In the genomic region with DNA sequence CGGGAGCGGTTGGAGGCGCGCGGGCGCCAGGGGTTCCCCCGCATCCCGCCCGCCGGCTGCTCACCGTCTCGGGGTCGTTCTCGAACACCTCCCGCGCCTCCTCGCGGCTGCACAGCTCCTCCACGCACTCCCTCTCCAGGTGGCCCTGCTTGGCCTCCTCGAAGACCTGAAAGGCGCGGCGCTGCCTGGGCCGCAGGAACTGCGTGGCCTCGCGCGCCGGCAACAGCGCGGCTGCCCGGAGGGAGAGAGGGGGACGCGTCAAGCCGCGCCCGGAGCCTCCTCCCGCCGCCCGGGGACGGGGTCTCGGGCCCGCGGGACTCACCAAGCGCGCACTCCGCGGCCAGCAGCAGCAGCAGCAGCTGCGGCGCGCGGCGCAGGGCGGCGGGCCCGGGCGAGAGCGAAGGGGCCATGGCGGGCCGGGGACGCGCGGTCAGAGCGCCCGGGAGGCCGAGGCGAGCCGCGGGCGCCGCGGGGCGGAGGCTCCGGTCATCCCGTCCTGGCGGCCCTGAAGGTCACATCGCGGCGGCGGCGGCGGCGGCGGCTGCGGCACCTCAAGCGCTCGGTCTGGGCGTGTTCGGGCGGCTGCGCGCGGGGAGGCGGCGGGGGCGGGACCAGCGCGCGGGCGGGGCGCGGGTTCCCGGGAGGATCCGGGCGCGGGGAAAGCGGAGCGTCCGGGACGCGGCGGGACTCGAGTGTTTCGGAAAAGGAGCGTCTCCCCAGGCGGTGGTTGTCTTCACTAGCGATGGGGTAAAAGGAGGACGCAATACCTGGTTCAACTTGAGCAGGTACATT, we compare ENCODE assay signal across 1 cellular context.
A peak's percentile ranks its signal among the peaks of the same experiment; 100 is the strongest.
TF ChIP-seq lines count a peak whose summit lies in the region.

A gene (minus strand): TSS at position 566 of the 792 bp plus-strand sequence. CDS start 156 bp downstream, at position 410.

TF ChIP-seq in K562, 482 proteins besides CTCF, POLR2A, EP300 and RAD21 (continued from another document and continues in another):
- TF ChIP-seq, protein P1, sequence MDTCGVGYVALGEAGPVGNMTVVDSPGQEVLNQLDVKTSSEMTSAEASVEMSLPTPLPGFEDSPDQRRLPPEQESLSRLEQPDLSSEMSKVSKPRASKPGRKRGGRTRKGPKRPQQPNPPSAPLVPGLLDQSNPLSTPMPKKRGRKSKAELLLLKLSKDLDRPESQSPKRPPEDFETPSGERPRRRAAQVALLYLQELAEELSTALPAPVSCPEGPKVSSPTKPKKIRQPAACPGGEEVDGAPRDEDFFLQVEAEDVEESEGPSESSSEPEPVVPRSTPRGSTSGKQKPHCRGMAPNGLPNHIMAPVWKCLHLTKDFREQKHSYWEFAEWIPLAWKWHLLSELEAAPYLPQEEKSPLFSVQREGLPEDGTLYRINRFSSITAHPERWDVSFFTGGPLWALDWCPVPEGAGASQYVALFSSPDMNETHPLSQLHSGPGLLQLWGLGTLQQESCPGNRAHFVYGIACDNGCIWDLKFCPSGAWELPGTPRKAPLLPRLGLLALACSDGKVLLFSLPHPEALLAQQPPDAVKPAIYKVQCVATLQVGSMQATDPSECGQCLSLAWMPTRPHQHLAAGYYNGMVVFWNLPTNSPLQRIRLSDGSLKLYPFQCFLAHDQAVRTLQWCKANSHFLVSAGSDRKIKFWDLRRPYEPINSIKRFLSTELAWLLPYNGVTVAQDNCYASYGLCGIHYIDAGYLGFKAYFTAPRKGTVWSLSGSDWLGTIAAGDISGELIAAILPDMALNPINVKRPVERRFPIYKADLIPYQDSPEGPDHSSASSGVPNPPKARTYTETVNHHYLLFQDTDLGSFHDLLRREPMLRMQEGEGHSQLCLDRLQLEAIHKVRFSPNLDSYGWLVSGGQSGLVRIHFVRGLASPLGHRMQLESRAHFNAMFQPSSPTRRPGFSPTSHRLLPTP (IDR thresholded peaks at IDR 0.05; ENCODE audit: borderline replicate concordance, extremely low read depth, insufficient read length): no peak
- TF ChIP-seq, protein P2, sequence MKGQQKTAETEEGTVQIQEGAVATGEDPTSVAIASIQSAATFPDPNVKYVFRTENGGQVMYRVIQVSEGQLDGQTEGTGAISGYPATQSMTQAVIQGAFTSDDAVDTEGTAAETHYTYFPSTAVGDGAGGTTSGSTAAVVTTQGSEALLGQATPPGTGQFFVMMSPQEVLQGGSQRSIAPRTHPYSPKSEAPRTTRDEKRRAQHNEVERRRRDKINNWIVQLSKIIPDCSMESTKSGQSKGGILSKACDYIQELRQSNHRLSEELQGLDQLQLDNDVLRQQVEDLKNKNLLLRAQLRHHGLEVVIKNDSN (CRISPR knock-in tag; IDR thresholded peaks at IDR 0.05): no peak
- TF ChIP-seq BRD9 (IDR thresholded peaks at IDR 0.05; ENCODE audit: low read depth, partially characterized antibody): no peak
- TF ChIP-seq CCNT2 (IDR thresholded peaks at IDR 0.05; ENCODE audit: borderline replicate concordance, extremely low read depth, insufficient read length, low read depth, low read length): peak; percentile 55
- TF ChIP-seq MYNN (IDR thresholded peaks at IDR 0.05): no peak
- no peak for TF ChIP-seq MYNN (CRISPR knock-in tag; IDR thresholded peaks at IDR 0.05)
- no peak for TF ChIP-seq FOXP1 (CRISPR knock-in tag; IDR thresholded peaks at IDR 0.05)
- no peak for TF ChIP-seq RNF2 (IDR thresholded peaks at IDR 0.05)
- TF ChIP-seq, protein P3, sequence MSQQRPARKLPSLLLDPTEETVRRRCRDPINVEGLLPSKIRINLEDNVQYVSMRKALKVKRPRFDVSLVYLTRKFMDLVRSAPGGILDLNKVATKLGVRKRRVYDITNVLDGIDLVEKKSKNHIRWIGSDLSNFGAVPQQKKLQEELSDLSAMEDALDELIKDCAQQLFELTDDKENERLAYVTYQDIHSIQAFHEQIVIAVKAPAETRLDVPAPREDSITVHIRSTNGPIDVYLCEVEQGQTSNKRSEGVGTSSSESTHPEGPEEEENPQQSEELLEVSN (IDR thresholded peaks at IDR 0.05; ENCODE audit: borderline replicate concordance in 1 of 2, extremely low read depth in 1 of 2, insufficient read depth in 1 of 2, insufficient read length in 1 of 2, low read depth in 1 of 2, low read length in 1 of 2, poor library complexity in 1 of 2, severe bottlenecking in 1 of 2): peak in 1 of 2 experiments; percentile 68
- TF ChIP-seq ZBTB1 (CRISPR knock-in tag; IDR thresholded peaks at IDR 0.05; ENCODE audit: borderline replicate concordance, low read depth): peak; percentile 53; the same call in 1 of the 2 replicates
- no peak for TF ChIP-seq KLF1 (tag; IDR thresholded peaks at IDR 0.05)
- TF ChIP-seq, protein P4, sequence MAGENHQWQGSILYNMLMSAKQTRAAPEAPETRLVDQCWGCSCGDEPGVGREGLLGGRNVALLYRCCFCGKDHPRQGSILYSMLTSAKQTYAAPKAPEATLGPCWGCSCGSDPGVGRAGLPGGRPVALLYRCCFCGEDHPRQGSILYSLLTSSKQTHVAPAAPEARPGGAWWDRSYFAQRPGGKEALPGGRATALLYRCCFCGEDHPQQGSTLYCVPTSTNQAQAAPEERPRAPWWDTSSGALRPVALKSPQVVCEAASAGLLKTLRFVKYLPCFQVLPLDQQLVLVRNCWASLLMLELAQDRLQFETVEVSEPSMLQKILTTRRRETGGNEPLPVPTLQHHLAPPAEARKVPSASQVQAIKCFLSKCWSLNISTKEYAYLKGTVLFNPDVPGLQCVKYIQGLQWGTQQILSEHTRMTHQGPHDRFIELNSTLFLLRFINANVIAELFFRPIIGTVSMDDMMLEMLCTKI (IDR thresholded peaks at IDR 0.05; ENCODE audit: partially characterized antibody): no peak
- TF ChIP-seq NONO (IDR thresholded peaks at IDR 0.05; ENCODE audit: low read depth in 2 of 2, low read length in 1 of 2): no peak
- TF ChIP-seq NCOR1 (IDR thresholded peaks at IDR 0.05): no peak
- TF ChIP-seq, protein P5, sequence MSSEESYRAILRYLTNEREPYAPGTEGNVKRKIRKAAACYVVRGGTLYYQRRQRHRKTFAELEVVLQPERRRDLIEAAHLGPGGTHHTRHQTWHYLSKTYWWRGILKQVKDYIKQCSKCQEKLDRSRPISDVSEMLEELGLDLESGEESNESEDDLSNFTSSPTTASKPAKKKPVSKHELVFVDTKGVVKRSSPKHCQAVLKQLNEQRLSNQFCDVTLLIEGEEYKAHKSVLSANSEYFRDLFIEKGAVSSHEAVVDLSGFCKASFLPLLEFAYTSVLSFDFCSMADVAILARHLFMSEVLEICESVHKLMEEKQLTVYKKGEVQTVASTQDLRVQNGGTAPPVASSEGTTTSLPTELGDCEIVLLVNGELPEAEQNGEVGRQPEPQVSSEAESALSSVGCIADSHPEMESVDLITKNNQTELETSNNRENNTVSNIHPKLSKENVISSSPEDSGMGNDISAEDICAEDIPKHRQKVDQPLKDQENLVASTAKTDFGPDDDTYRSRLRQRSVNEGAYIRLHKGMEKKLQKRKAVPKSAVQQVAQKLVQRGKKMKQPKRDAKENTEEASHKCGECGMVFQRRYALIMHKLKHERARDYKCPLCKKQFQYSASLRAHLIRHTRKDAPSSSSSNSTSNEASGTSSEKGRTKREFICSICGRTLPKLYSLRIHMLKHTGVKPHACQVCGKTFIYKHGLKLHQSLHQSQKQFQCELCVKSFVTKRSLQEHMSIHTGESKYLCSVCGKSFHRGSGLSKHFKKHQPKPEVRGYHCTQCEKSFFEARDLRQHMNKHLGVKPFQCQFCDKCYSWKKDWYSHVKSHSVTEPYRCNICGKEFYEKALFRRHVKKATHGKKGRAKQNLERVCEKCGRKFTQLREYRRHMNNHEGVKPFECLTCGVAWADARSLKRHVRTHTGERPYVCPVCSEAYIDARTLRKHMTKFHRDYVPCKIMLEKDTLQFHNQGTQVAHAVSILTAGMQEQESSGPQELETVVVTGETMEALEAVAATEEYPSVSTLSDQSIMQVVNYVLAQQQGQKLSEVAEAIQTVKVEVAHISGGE (CRISPR knock-in tag; IDR thresholded peaks at IDR 0.05): no peak
- TF ChIP-seq, protein P6, sequence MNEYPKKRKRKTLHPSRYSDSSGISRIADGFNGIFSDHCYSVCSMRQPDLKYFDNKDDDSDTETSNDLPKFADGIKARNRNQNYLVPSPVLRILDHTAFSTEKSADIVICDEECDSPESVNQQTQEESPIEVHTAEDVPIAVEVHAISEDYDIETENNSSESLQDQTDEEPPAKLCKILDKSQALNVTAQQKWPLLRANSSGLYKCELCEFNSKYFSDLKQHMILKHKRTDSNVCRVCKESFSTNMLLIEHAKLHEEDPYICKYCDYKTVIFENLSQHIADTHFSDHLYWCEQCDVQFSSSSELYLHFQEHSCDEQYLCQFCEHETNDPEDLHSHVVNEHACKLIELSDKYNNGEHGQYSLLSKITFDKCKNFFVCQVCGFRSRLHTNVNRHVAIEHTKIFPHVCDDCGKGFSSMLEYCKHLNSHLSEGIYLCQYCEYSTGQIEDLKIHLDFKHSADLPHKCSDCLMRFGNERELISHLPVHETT (CRISPR knock-in tag; conservative IDR thresholded peaks at IDR 0.05 in 1 of 2, IDR thresholded peaks at IDR 0.05 in 1 of 2): peak in 1 of 2 experiments; percentile 72; a peak in 2 of 4 replicates
- TF ChIP-seq, protein P7, sequence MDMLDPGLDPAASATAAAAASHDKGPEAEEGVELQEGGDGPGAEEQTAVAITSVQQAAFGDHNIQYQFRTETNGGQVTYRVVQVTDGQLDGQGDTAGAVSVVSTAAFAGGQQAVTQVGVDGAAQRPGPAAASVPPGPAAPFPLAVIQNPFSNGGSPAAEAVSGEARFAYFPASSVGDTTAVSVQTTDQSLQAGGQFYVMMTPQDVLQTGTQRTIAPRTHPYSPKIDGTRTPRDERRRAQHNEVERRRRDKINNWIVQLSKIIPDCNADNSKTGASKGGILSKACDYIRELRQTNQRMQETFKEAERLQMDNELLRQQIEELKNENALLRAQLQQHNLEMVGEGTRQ (CRISPR knock-in tag; IDR thresholded peaks at IDR 0.05): no peak
- TF ChIP-seq CTBP1 (IDR thresholded peaks at IDR 0.05; ENCODE audit: borderline replicate concordance): peak; percentile 27; the same call in 1 of the 2 replicates
- TF ChIP-seq, protein P8, sequence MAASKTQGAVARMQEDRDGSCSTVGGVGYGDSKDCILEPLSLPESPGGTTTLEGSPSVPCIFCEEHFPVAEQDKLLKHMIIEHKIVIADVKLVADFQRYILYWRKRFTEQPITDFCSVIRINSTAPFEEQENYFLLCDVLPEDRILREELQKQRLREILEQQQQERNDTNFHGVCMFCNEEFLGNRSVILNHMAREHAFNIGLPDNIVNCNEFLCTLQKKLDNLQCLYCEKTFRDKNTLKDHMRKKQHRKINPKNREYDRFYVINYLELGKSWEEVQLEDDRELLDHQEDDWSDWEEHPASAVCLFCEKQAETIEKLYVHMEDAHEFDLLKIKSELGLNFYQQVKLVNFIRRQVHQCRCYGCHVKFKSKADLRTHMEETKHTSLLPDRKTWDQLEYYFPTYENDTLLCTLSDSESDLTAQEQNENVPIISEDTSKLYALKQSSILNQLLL (CRISPR knock-in tag; IDR thresholded peaks at IDR 0.05; ENCODE audit: borderline replicate concordance): no peak
- no peak for TF ChIP-seq LCOR (CRISPR knock-in tag; IDR thresholded peaks at IDR 0.05)
- peak; percentile 63 for TF ChIP-seq RBBP5 (IDR thresholded peaks at IDR 0.05; ENCODE audit: borderline replicate concordance, insufficient read depth, low read length, poor library complexity, severe bottlenecking)
- TF ChIP-seq TAF9B (IDR thresholded peaks at IDR 0.05; ENCODE audit: partially characterized antibody): no peak
- TF ChIP-seq HDAC3 (IDR thresholded peaks at IDR 0.05; ENCODE audit: borderline replicate concordance, partially characterized antibody): no peak
- no peak for TF ChIP-seq SRSF1 (IDR thresholded peaks at IDR 0.05; ENCODE audit: low read depth, low read length)
- no peak for TF ChIP-seq ZNF324 (CRISPR knock-in tag; IDR thresholded peaks at IDR 0.05)
- no peak for TF ChIP-seq NR2C2 (CRISPR knock-in tag; IDR thresholded peaks at IDR 0.05)
- peak; percentile 32; the same call in 1 of the 2 replicates for TF ChIP-seq NR2C2 (tag; IDR thresholded peaks at IDR 0.05)
- TF ChIP-seq, protein P9, sequence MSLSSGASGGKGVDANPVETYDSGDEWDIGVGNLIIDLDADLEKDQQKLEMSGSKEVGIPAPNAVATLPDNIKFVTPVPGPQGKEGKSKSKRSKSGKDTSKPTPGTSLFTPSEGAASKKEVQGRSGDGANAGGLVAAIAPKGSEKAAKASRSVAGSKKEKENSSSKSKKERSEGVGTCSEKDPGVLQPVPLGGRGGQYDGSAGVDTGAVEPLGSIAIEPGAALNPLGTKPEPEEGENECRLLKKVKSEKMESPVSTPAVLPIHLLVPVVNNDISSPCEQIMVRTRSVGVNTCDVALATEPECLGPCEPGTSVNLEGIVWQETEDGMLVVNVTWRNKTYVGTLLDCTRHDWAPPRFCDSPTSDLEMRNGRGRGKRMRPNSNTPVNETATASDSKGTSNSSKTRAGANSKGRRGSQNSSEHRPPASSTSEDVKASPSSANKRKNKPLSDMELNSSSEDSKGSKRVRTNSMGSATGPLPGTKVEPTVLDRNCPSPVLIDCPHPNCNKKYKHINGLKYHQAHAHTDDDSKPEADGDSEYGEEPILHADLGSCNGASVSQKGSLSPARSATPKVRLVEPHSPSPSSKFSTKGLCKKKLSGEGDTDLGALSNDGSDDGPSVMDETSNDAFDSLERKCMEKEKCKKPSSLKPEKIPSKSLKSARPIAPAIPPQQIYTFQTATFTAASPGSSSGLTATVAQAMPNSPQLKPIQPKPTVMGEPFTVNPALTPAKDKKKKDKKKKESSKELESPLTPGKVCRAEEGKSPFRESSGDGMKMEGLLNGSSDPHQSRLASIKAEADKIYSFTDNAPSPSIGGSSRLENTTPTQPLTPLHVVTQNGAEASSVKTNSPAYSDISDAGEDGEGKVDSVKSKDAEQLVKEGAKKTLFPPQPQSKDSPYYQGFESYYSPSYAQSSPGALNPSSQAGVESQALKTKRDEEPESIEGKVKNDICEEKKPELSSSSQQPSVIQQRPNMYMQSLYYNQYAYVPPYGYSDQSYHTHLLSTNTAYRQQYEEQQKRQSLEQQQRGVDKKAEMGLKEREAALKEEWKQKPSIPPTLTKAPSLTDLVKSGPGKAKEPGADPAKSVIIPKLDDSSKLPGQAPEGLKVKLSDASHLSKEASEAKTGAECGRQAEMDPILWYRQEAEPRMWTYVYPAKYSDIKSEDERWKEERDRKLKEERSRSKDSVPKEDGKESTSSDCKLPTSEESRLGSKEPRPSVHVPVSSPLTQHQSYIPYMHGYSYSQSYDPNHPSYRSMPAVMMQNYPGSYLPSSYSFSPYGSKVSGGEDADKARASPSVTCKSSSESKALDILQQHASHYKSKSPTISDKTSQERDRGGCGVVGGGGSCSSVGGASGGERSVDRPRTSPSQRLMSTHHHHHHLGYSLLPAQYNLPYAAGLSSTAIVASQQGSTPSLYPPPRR (CRISPR knock-in tag; IDR thresholded peaks at IDR 0.05; ENCODE audit: borderline replicate concordance): no peak
- TF ChIP-seq ZNF589 (CRISPR knock-in tag; IDR thresholded peaks at IDR 0.05; ENCODE audit: low read depth): no peak
- 0 out of 2 replicates have a peak, but pooled peaks have one; percentile 43 for TF ChIP-seq RBFOX2 (IDR thresholded peaks at IDR 0.05; ENCODE audit: low read depth, low read length)
- TF ChIP-seq, protein P10, sequence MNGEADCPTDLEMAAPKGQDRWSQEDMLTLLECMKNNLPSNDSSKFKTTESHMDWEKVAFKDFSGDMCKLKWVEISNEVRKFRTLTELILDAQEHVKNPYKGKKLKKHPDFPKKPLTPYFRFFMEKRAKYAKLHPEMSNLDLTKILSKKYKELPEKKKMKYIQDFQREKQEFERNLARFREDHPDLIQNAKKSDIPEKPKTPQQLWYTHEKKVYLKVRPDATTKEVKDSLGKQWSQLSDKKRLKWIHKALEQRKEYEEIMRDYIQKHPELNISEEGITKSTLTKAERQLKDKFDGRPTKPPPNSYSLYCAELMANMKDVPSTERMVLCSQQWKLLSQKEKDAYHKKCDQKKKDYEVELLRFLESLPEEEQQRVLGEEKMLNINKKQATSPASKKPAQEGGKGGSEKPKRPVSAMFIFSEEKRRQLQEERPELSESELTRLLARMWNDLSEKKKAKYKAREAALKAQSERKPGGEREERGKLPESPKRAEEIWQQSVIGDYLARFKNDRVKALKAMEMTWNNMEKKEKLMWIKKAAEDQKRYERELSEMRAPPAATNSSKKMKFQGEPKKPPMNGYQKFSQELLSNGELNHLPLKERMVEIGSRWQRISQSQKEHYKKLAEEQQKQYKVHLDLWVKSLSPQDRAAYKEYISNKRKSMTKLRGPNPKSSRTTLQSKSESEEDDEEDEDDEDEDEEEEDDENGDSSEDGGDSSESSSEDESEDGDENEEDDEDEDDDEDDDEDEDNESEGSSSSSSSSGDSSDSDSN (IDR thresholded peaks at IDR 0.05; ENCODE audit: borderline replicate concordance in 1 of 2, low read depth in 2 of 2, low read length in 2 of 2): peak in 1 of 2 experiments; percentile 47; a peak in 1 of 4 replicates
